22 cellular contexts compared by ENCODE assay signal in the genomic region with DNA sequence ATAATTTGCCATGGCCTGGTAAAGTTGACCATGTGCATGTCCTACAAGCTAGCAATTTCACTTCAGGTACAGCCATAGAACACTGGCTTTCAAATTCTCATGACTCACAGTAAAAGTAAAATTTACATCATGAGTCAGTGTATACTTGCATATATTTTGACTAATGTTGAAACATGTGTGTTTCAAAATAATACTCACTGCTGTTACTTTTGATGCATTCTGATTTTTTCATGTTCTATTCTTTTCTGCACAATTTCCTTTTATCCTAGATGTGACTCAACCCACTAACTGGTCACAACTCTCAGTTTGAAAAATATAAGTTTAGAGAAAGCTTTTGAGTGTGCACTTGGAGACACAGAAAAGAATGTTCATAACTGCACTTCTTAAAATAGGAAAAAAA.
"Had no signal": no experiment of that assay in that cellular context is flagged by ENCODE, and none has a peak within 500 bp of the region (broad histone marks: within the 10 kb centered on the region; RNA-seq: fewer than 3 reads in every experiment).

No MANE protein-coding gene starts in this region.

- H3K36me3 Mint-ChIP-seq: memory B cell; mesothelial cell of epicardium; natural killer cell; stimulated activated memory B cell treated with anti-CD40 and anti-IgM and Interleukin-4, amounts not matched to agents 10 μg/mL and 1 μg/mL and 100 μg/mL, for 72 hours had no signal

- DNase-seq: cortex of kidney; dorsolateral prefrontal cortex; effector CD8-positive, alpha-beta T cell; gastrocnemius medialis; heart right ventricle; islet precursor cell; natural killer cell; spleen; stimulated activated CD4-positive, alpha-beta T cell treated with anti-CD3 and anti-CD28 coated beads, Interleukin-15, amount 100 ng/mL, for 24 hours; stimulated activated CD4-positive, alpha-beta T cell treated with anti-CD3 and anti-CD28 coated beads, Interleukin-1b, Interleukin-23, amount 100 ng/mL, for 48 hours; stimulated activated CD4-positive, alpha-beta T cell treated with anti-CD3 and anti-CD28 coated beads, Interleukin-4, amount 100 ng/mL, for 24 hours; stimulated activated naive CD8-positive, alpha-beta T cell treated with anti-CD3 and anti-CD28 coated beads, Interleukin-15, amount 100 ng/mL, for 72 hours; trophoblast cell had no signal

- ATAC-seq: gastrocnemius medialis; heart right ventricle; left lobe of liver; natural killer cell; sciatic nerve; stimulated activated memory B cell treated with anti-CD40 and anti-IgM and Interleukin-4, amounts not matched to agents 10 μg/mL and 1 μg/mL and 100 μg/mL, for 72 hours; stimulated activated naive CD8-positive, alpha-beta T cell treated with anti-CD3 and anti-CD28 coated beads, Interleukin-15, amount 100 ng/mL, for 72 hours had no signal

- H3K27ac ChIP-seq: dorsolateral prefrontal cortex, epithelial cell of prostate, esophagus muscularis mucosa, gastrocnemius medialis, heart right ventricle, spleen, thoracic aorta had no signal

- H3K4me3 Mint-ChIP-seq: memory B cell; mesothelial cell of epicardium; natural killer cell; neural crest cell; stimulated activated memory B cell treated with anti-CD40 and anti-IgM and Interleukin-4, amounts not matched to agents 10 μg/mL and 1 μg/mL and 100 μg/mL, for 72 hours; stimulated activated naive CD8-positive, alpha-beta T cell treated with anti-CD3 and anti-CD28 coated beads, Interleukin-15, amount 100 ng/mL, for 72 hours had no signal

- H3K4me1 ChIP-seq: esophagus muscularis mucosa, gastrocnemius medialis, heart right ventricle, spleen had no signal

- H3K9me3 ChIP-seq: esophagus muscularis mucosa, gastrocnemius medialis, heart right ventricle, spleen, thoracic aorta had no signal

- H3K27ac Mint-ChIP-seq: memory B cell; mesothelial cell of epicardium; natural killer cell; stimulated activated memory B cell treated with anti-CD40 and anti-IgM and Interleukin-4, amounts not matched to agents 10 μg/mL and 1 μg/mL and 100 μg/mL, for 72 hours; stimulated activated naive CD8-positive, alpha-beta T cell treated with anti-CD3 and anti-CD28 coated beads, Interleukin-15, amount 100 ng/mL, for 72 hours had no signal

- H3K27me3 ChIP-seq: esophagus muscularis mucosa, gastrocnemius medialis, heart right ventricle, spleen had no signal

- H3K9me3 Mint-ChIP-seq: memory B cell; natural killer cell; neural crest cell; stimulated activated memory B cell treated with anti-CD40 and anti-IgM and Interleukin-4, amounts not matched to agents 10 μg/mL and 1 μg/mL and 100 μg/mL, for 72 hours; stimulated activated naive CD8-positive, alpha-beta T cell treated with anti-CD3 and anti-CD28 coated beads, Interleukin-15, amount 100 ng/mL, for 72 hours had no signal

- H3K4me1 Mint-ChIP-seq: memory B cell; mesothelial cell of epicardium; natural killer cell; neural crest cell; stimulated activated memory B cell treated with anti-CD40 and anti-IgM and Interleukin-4, amounts not matched to agents 10 μg/mL and 1 μg/mL and 100 μg/mL, for 72 hours; stimulated activated naive CD8-positive, alpha-beta T cell treated with anti-CD3 and anti-CD28 coated beads, Interleukin-15, amount 100 ng/mL, for 72 hours had no signal

- H3K4me3 ChIP-seq: dorsolateral prefrontal cortex, esophagus muscularis mucosa, gastrocnemius medialis, heart right ventricle, spleen, thoracic aorta had no signal

- H3K36me3 ChIP-seq: esophagus muscularis mucosa, gastrocnemius medialis, heart right ventricle, spleen, thoracic aorta had no signal

- H3K27me3 Mint-ChIP-seq: memory B cell; stimulated activated memory B cell treated with anti-CD40 and anti-IgM and Interleukin-4, amounts not matched to agents 10 μg/mL and 1 μg/mL and 100 μg/mL, for 72 hours; stimulated activated naive CD8-positive, alpha-beta T cell treated with anti-CD3 and anti-CD28 coated beads, Interleukin-15, amount 100 ng/mL, for 72 hours had no signal
